16 cellular contexts compared by ENCODE assay signal in genomic region chr12:47902131-47902639, GRCh38. TPM values are rescaled to one million over a fixed set of nuclear protein-coding genes. Genes with fewer than 3 reads are reported as not detected.
A peak's percentile ranks its signal among the peaks of the same experiment; 100 is the strongest.
DNase-seq lines count a peak whose midpoint lies in the region; ATAC-seq and TF ChIP-seq lines count a peak whose summit lies in the region.
"Had no signal": no experiment of that assay in that cellular context is flagged by ENCODE, and none has a peak within 500 bp of the region (broad histone marks: within the 10 kb centered on the region; RNA-seq: fewer than 3 reads in every experiment).

No MANE protein-coding gene starts in this region.

- peaks cover 64% of the 10 kb centered on the region for H3K36me3 Mint-ChIP-seq in activated CD4-positive, alpha-beta T cell treated with anti-CD3 and anti-CD28 coated beads, Interleukin-2, amount 10 ng/mL, durations not matched to agents 24 days and 14 days (ENCODE audit: low read depth)

- H3K4me3 Mint-ChIP-seq in activated CD4-positive, alpha-beta T cell treated with anti-CD3 and anti-CD28 coated beads, Interleukin-2, amount 10 ng/mL, durations not matched to agents 24 days and 14 days: peak overlapping the region; percentile 95

- H3K27ac Mint-ChIP-seq in activated CD4-positive, alpha-beta T cell treated with anti-CD3 and anti-CD28 coated beads, Interleukin-2, amount 10 ng/mL, durations not matched to agents 24 days and 14 days: peak overlapping the region; percentile 92

- ATAC-seq in PC-3 (no peak), GM18519 (IDR thresholded peaks at IDR 0.05; ENCODE audit: low FRiP score, unreplicated experiment) (no peak)
- ATAC-seq: gastroesophageal sphincter, K562, Panc1 had no signal

- POLR2A ChIA-PET in PC-3 (lab: Charles Lee; ENCODE audit: unreplicated experiment): no interaction called here

- DNase-seq in activated CD4-positive, alpha-beta T cell treated with anti-CD3 and anti-CD28 coated beads, Interleukin-2, amount 10 ng/mL, durations not matched to agents 24 days and 14 days: peak; percentile 60
- DNase-seq in activated CD4-positive, alpha-beta T cell treated with anti-CD3 and anti-CD28 coated beads, Interleukin-2, amount 50 U/mL, for 1 hour: no peak
- no peak for DNase-seq in PC-3
- no peak for DNase-seq in mammary epithelial cell
- DNase-seq in NCI-H1436 (lab: John Stamatoyannopoulos, UW): no peak
- no peak for DNase-seq in inferior parietal cortex (ENCODE audit: extremely low spot score)
- DNase-seq: amygdala; CD4-positive, alpha-beta memory T cell; NCI-H1092; NCI-H69 had no signal

- peaks cover 3% of the 10 kb centered on the region; the same call in 1 of the 2 replicates for H4K20me1 ChIP-seq in PC-3 (ENCODE audit: low read length)
- no peaks in the 10 kb centered on the region for H4K20me1 ChIP-seq in mammary epithelial cell (ENCODE audit: insufficient read depth, low read length)

- intact Hi-C loops in activated CD4-positive, alpha-beta T cell treated with anti-CD3 and anti-CD28 coated beads, Interleukin-2, amount 10 ng/mL, durations not matched to agents 24 days and 14 days (cut with micrococcal nuclease): loop anchor here (5.0 to 10.0 kb wide), 2 partner anchors 205 to 283 kb away; partner anchors contain the start of genes CCDC184 and SENP1
- intact Hi-C loops in PC-3 (cut with micrococcal nuclease) (loop anchor here (10.0 kb wide), 2 partner anchors 123 to 283 kb away; partner anchors contain the start of gene CCDC184), mammary epithelial cell (cut with micrococcal nuclease) (loop anchor here (5.0 kb wide), 1 partner anchor 185 kb away; no protein-coding TSS in a partner anchor)

- H3K36me3 ChIP-seq in PC-3 (ENCODE audit: low read depth, low read length): peaks cover 11% of the 10 kb centered on the region; the same call in 1 of the 2 replicates
- H3K36me3 ChIP-seq in mammary epithelial cell (ENCODE audit: insufficient read depth, low read length): peaks cover 9% of the 10 kb centered on the region
- H3K36me3 ChIP-seq: gastroesophageal sphincter, upper lobe of left lung had no signal

- in situ Hi-C loops in mammary epithelial cell (cut with MboI; ENCODE audit: low sequenced_read_pairs in 2 of 2): loop anchor here in 1 of 2 donors (5.0 kb wide), 1 partner anchor 45 kb away; no protein-coding TSS in a partner anchor

- H3K9me3 ChIP-seq in PC-3 (ENCODE audit: low read length) (no peaks in the 10 kb centered on the region), mammary epithelial cell (replicated peaks; ENCODE audit: insufficient read depth, low read length) (no peaks in the 10 kb centered on the region)
- H3K9me3 ChIP-seq: gastroesophageal sphincter, upper lobe of left lung had no signal

- dilution Hi-C loops in mammary epithelial cell (cut with HindIII; ENCODE audit: low sequenced_read_pairs): no loop called here

- BruUV-seq in PC-3 (replicated peaks; lab: Mats Ljungman, UMichigan): no TSS peak
- BruUV-seq in mammary epithelial cell (replicated peaks; lab: Mats Ljungman, UMichigan): no TSS peak

- no peak overlapping the region for H2AFZ ChIP-seq in PC-3 (ENCODE audit: low read length)
- no peak overlapping the region for H2AFZ ChIP-seq in mammary epithelial cell (ENCODE audit: low read depth, low read length)

- peaks cover 58% of the 10 kb centered on the region for H3K4me1 Mint-ChIP-seq in activated CD4-positive, alpha-beta T cell treated with anti-CD3 and anti-CD28 coated beads, Interleukin-2, amount 10 ng/mL, durations not matched to agents 24 days and 14 days

- TF ChIP-seq CTCF in PC-3 (conservative IDR thresholded peaks at IDR 0.05; ENCODE audit: low read depth, low read length): no peak
- TF ChIP-seq CTCF in mammary epithelial cell (conservative IDR thresholded peaks at IDR 0.05 in 1 of 2, IDR thresholded peaks at IDR 0.05 in 1 of 2; ENCODE audit: extremely low read depth in 1 of 2, insufficient read depth in 1 of 2, low read depth in 1 of 2, low read length in 2 of 2): no peak

- peak overlapping the region; percentile 90; the same call in 1 of the 2 replicates for H3K4me2 ChIP-seq in PC-3 (ENCODE audit: low read length)
- H3K4me2 ChIP-seq in mammary epithelial cell (ENCODE audit: insufficient read depth, low read depth, low read length): peak overlapping the region; percentile 79

- no peaks in the 10 kb centered on the region for H3K9me3 Mint-ChIP-seq in activated CD4-positive, alpha-beta T cell treated with anti-CD3 and anti-CD28 coated beads, Interleukin-2, amount 10 ng/mL, durations not matched to agents 24 days and 14 days
- H3K9me3 Mint-ChIP-seq: CD4-positive, alpha-beta memory T cell had no signal

- H3K79me2 ChIP-seq in PC-3 (ENCODE audit: low read length): peaks cover 69% of the 10 kb centered on the region
- peaks cover 75% of the 10 kb centered on the region for H3K79me2 ChIP-seq in mammary epithelial cell (ENCODE audit: insufficient read depth, low read length)

- peaks cover 17% of the 10 kb centered on the region for H3K27me3 Mint-ChIP-seq in activated CD4-positive, alpha-beta T cell treated with anti-CD3 and anti-CD28 coated beads, Interleukin-2, amount 10 ng/mL, durations not matched to agents 24 days and 14 days

- H3K9ac ChIP-seq in PC-3 (ENCODE audit: low read length): no peak overlapping the region
- H3K9ac ChIP-seq in mammary epithelial cell (ENCODE audit: insufficient read depth, low read length): no peak overlapping the region

- CTCF ChIA-PET in PC-3 (lab: Charles Lee): no interaction called here
- CTCF ChIA-PET in mammary epithelial cell (lab: Charles Lee; ENCODE audit: low non-redundant PET): no interaction called here

- H3K4me1 ChIP-seq in PC-3 (ENCODE audit: insufficient read depth, low read length) (peaks cover 49% of the 10 kb centered on the region), mammary epithelial cell (ENCODE audit: insufficient read depth, low read length) (peaks cover 63% of the 10 kb centered on the region)

- H3K27ac ChIP-seq in PC-3 (ENCODE audit: low read length) (no peak overlapping the region), mammary epithelial cell (ENCODE audit: insufficient read depth, low read depth, low read length) (no peak overlapping the region), skin epidermis (peak overlapping the region in 15 of 21 experiments; percentile 3 to 89 (median 83))
- H3K27ac ChIP-seq: gastroesophageal sphincter had no signal

- no peaks in the 10 kb centered on the region for H3K27me3 ChIP-seq in PC-3 (ENCODE audit: low read length)
- no peaks in the 10 kb centered on the region for H3K27me3 ChIP-seq in mammary epithelial cell (ENCODE audit: insufficient read depth, low read length)
- H3K27me3 ChIP-seq: upper lobe of left lung had no signal

- H3F3A ChIP-seq in PC-3 (ENCODE audit: low read length, unreplicated experiment): no peaks in the 10 kb centered on the region

- H3K4me3 ChIP-seq in PC-3 (ENCODE audit: low read length) (no peak overlapping the region), mammary epithelial cell (replicated peaks in 1 of 3; ENCODE audit: insufficient read depth in 1 of 3, low read depth in 2 of 3, low read length in 3 of 3) (peak overlapping the region in 1 of 3 experiments; percentile 69), skin epidermis (peak overlapping the region in 5 of 7 experiments; percentile 57 to 76 (median 63))
- H3K4me3 ChIP-seq: gastroesophageal sphincter, K562 had no signal

- H3K9me2 ChIP-seq in PC-3 (replicated peaks; ENCODE audit: low read length): no peaks in the 10 kb centered on the region

RNA-seq across cellular contexts. Expression of gene VDR, which starts 2.6 kb away (rescaled TPM):
- 267 and 277 TPM in 2 replicates for total RNA-seq in activated CD4-positive, alpha-beta T cell treated with anti-CD3 and anti-CD28 coated beads, Interleukin-2, amount 10 ng/mL, durations not matched to agents 24 days and 14 days
- 19.6 and 19.9 TPM in 2 replicates for total RNA-seq in PC-3 (2014; rRNA removed)
- 10 to 100 TPM; 71.8 to 89.5 TPM for total RNA-seq in mammary epithelial cell
- polyA plus RNA-seq in mammary epithelial cell: 105 TPM
- 129 TPM for polyA minus RNA-seq in mammary epithelial cell

Comparison
In these comparisons a context has a peak if more than half of its experiments do, and no peak if none do; other contexts are left out.
1. H3K27ac ChIP-seq: peak in skin epidermis (15 of 21); none in PC-3 (single experiment) and mammary epithelial cell (single experiment).